ENCODE assay signal across 12 cellular contexts in genomic region chr19:48961051-48961649, GRCh38. TPM values are rescaled to one million over a fixed set of nuclear protein-coding genes. Genes with fewer than 3 reads are reported as not detected.
DNase-seq lines count a peak whose midpoint lies in the region; TF ChIP-seq lines count a peak whose summit lies in the region.
"Had no signal": no experiment of that assay in that cellular context is flagged by ENCODE, and none has a peak within 500 bp of the region (broad histone marks: within the 10 kb centered on the region; RNA-seq: fewer than 3 reads in every experiment).

No MANE protein-coding gene starts in this region.

- H3K9me3 Mint-ChIP-seq in activated naive CD8-positive, alpha-beta T cell (ENCODE audit: low read depth) = no peaks in the 10 kb centered on the region

- H3K36me3 Mint-ChIP-seq in activated naive CD8-positive, alpha-beta T cell = peaks cover 3% of the 10 kb centered on the region

- H3K27me3 ChIP-seq in muscle layer of colon (ENCODE audit: control insufficient read depth in 1 of 2, insufficient read depth in 2 of 2, low read length in 2 of 2) (no peaks in the 10 kb centered on the region), vagina (no peaks in the 10 kb centered on the region), WERI-Rb-1 (ENCODE audit: insufficient read depth, low read depth, severe bottlenecking) (no peaks in the 10 kb centered on the region), dorsolateral prefrontal cortex (no peaks in the 10 kb centered on the region)

- H3K36me3 ChIP-seq in muscle layer of colon (ENCODE audit: insufficient read depth, low read length) (peaks cover 5% of the 10 kb centered on the region), vagina (peaks cover 0 to 4% of the 10 kb centered on the region in 2 donors), WERI-Rb-1 (peaks cover 27% of the 10 kb centered on the region)

- no peak for TF ChIP-seq POLR2A in vagina (IDR thresholded peaks at IDR 0.05)

- peaks cover 22% of the 10 kb centered on the region for H3K4me1 ChIP-seq in muscle layer of colon (ENCODE audit: insufficient read depth, low read length)
- H3K4me1 ChIP-seq in vagina = peaks cover 35% of the 10 kb centered on the region

- H3K27ac Mint-ChIP-seq in activated naive CD8-positive, alpha-beta T cell = peak overlapping the region; percentile 73

- H3K9me3 ChIP-seq in muscle layer of colon (ENCODE audit: low read length) (no peaks in the 10 kb centered on the region), vagina (no peaks in the 10 kb centered on the region), WERI-Rb-1 (ENCODE audit: severe bottlenecking) (no peaks in the 10 kb centered on the region)

- no peaks in the 10 kb centered on the region for H3K27me3 Mint-ChIP-seq in activated naive CD8-positive, alpha-beta T cell

- H3K4me3 ChIP-seq in muscle layer of colon (ENCODE audit: low read depth in 1 of 2, low read length in 2 of 2) (no peak overlapping the region), vagina (no peak overlapping the region), WERI-Rb-1 (ENCODE audit: low read depth, low read length) (no peak overlapping the region), dorsolateral prefrontal cortex (no peak overlapping the region)

- H3K27ac ChIP-seq in muscle layer of colon (ENCODE audit: low read depth, low read length) = peak overlapping the region; percentile 34
- peak overlapping the region; percentile 96 for H3K27ac ChIP-seq in vagina
- no peak overlapping the region for H3K27ac ChIP-seq in WERI-Rb-1
- H3K27ac ChIP-seq in dorsolateral prefrontal cortex = peak overlapping the region in 6 of 59 donors; percentile 6 to 97 (median 54)

- no peak overlapping the region for H3K9ac ChIP-seq in muscle layer of colon (ENCODE audit: low read length)

- H3K4me3 Mint-ChIP-seq in activated naive CD8-positive, alpha-beta T cell = no peak overlapping the region

- intact Hi-C loops in vagina (cut with DNase I) = loop anchor here (10.0 kb wide), 2 partner anchors 86 to 326 kb away; partner anchors contain the start of genes DBP and PPP1R15A
- intact Hi-C loops in dorsolateral prefrontal cortex (cut with DNase I) = loop anchor here in 1 of 2 donors (10.0 kb wide), 1 partner anchor 326 kb away; the partner anchor contains the start of gene DBP

- TF ChIP-seq CTCF in vagina (IDR thresholded peaks at IDR 0.05) (no peak), WERI-Rb-1 (IDR thresholded peaks at IDR 0.05; ENCODE audit: low read depth, low read length) (no peak), dorsolateral prefrontal cortex (IDR thresholded peaks at IDR 0.05 in 54 of 56, conservative IDR thresholded peaks at IDR 0.05 in 2 of 56; ENCODE audit: low read depth in 1 of 56, partially characterized antibody in 56 of 56) (no peak)

- peaks cover 57% of the 10 kb centered on the region for H3K4me1 Mint-ChIP-seq in activated naive CD8-positive, alpha-beta T cell (ENCODE audit: low read depth)

- DNase-seq in stimulated activated CD4-positive, alpha-beta T cell treated with anti-CD3 and anti-CD28 coated beads, Interleukin-15, amount 100 ng/mL, for 24 hours = peak; percentile 18
- no peak for DNase-seq in stimulated activated CD4-positive, alpha-beta T cell treated with anti-CD3 and anti-CD28 coated beads, Interleukin-2, amount 100 ng/mL, for 48 hours
- DNase-seq in vagina (ENCODE audit: extremely low spot score in 2 of 2) = no peak
- no peak for DNase-seq in NCI-H1048 (lab: John Stamatoyannopoulos, UW)
- DNase-seq in WERI-Rb-1 = no peak
- no peak for DNase-seq in dorsolateral prefrontal cortex
- DNase-seq: NCI-H1694 treated with DMSO at 0.1 percent for 48 hours; OCI-M1; stimulated activated CD4-positive, alpha-beta T cell treated with anti-CD3 and anti-CD28 coated beads, Interleukin-1b, Interleukin-23, amount 100 ng/mL, for 48 hours; trophoblast cell had no signal

RNA-seq across cellular contexts. Expression of gene FTL, which starts 4.0 kb away (rescaled TPM):
- total RNA-seq in vagina (4,380 TPM), dorsolateral prefrontal cortex (1,000 to 10,000 TPM in 102 of 120 experiments, 100 to 1,000 TPM in 18; 795 to 2,828 (median 1,249) TPM)

RNA-seq across cellular contexts. Expression of gene BAX, which starts 6.5 kb away (rescaled TPM):
- total RNA-seq in vagina (52.3 TPM), dorsolateral prefrontal cortex (10 to 100 TPM; 24.4 to 60.6 (median 39.2) TPM)

RNA-seq across cellular contexts. Expression of gene DHDH, which starts 27.7 kb away (rescaled TPM):
- total RNA-seq in vagina (not detected), dorsolateral prefrontal cortex (1 to 10 TPM in 102 of 120 experiments, under 1 TPM in 8, not detected in 10; 0.60 to 6.2 (median 2.2) TPM)

RNA-seq across cellular contexts. Expression of gene GYS1, which starts 32.0 kb away (rescaled TPM):
- total RNA-seq in vagina = 32.2 TPM
- total RNA-seq in dorsolateral prefrontal cortex = 10 to 100 TPM; 17.6 to 67.9 (median 37.0) TPM

RNA-seq across cellular contexts. Expression of gene RUVBL2, which starts 32.5 kb away (rescaled TPM):
- total RNA-seq in vagina (100 TPM), dorsolateral prefrontal cortex (10 to 100 TPM; 39.7 to 85.0 (median 53.9) TPM)
